In genomic region chr3:194685050-194685722, GRCh38 we compare ENCODE assay signal across 9 cellular contexts. TPM values are rescaled to one million over a fixed set of nuclear protein-coding genes. Genes with fewer than 3 reads are reported as not detected.
DNase-seq lines count a peak whose midpoint lies in the region; ATAC-seq and TF ChIP-seq lines count a peak whose summit lies in the region.
"Had no signal": no experiment of that assay in that cellular context is flagged by ENCODE, and none has a peak within 500 bp of the region (broad histone marks: within the 10 kb centered on the region; RNA-seq: fewer than 3 reads in every experiment).

No MANE protein-coding gene starts in this region.

- intact Hi-C loops in vagina (cut with DNase I), result loop anchor here (1.0 to 10.0 kb wide), 3 partner anchors 422 to 860 kb away; partner anchors contain the start of gene PPP1R2

- H3K27ac ChIP-seq in 22Rv1 (peak overlapping the region; percentile 56), layer of hippocampus (ENCODE audit: low read depth, low read length) (peak overlapping the region; percentile 44), vagina (peak overlapping the region; percentile 90)
- H3K27ac ChIP-seq: epithelial cell of prostate had no signal

- H3K9me3 ChIP-seq in vagina, result no peaks in the 10 kb centered on the region

- H3K27me3 ChIP-seq in layer of hippocampus (ENCODE audit: control insufficient read depth, insufficient read depth, low read length) (no peaks in the 10 kb centered on the region), vagina (no peaks in the 10 kb centered on the region)

- no peak for TF ChIP-seq CTCF in 22Rv1 (IDR thresholded peaks at IDR 0.05)
- TF ChIP-seq CTCF in WI38 (IDR thresholded peaks at IDR 0.05; ENCODE audit: low read depth, low read length), result no peak
- no peak for TF ChIP-seq CTCF in vagina (IDR thresholded peaks at IDR 0.05)

- peaks cover 45% of the 10 kb centered on the region for H3K4me1 ChIP-seq in vagina

- H3K4me3 ChIP-seq in WI38 (ENCODE audit: low read depth, low read length), result peak overlapping the region; percentile 84
- peak overlapping the region; percentile 62 to 75 for H3K4me3 ChIP-seq in vagina

- no peak for DNase-seq in vagina (ENCODE audit: extremely low spot score in 2 of 2)
- DNase-seq in effector CD8-positive, alpha-beta T cell (lab: John Stamatoyannopoulos, UW), result no peak
- DNase-seq in foreskin melanocyte, result no peak

- H3K36me3 ChIP-seq in vagina, result no peaks in the 10 kb centered on the region

- TF ChIP-seq POLR2A in vagina (IDR thresholded peaks at IDR 0.05), result no peak

- ATAC-seq in GM21529 (IDR thresholded peaks at IDR 0.05; ENCODE audit: unreplicated experiment) (peak; percentile 13), HG03025 (IDR thresholded peaks at IDR 0.05; ENCODE audit: low FRiP score, unreplicated experiment) (no peak)

RNA-seq across cellular contexts. Expression of gene FAM43A, which starts 0.5 kb away (rescaled TPM):
- 20.4 TPM for total RNA-seq in vagina

RNA-seq across cellular contexts. Expression of gene LSG1, which starts 13.2 kb away (rescaled TPM):
- total RNA-seq in vagina, result 40.3 TPM

RNA-seq across cellular contexts. Expression of gene TMEM44, which starts 52.0 kb away (rescaled TPM):
- 11.0 TPM for total RNA-seq in vagina
